Comparison of ENCODE assay signal across 24 cellular contexts in genomic region chr4:86156526-86156925, GRCh38.
"Had no signal": no experiment of that assay in that cellular context is flagged by ENCODE, and none has a peak within 500 bp of the region (broad histone marks: within the 10 kb centered on the region; RNA-seq: fewer than 3 reads in every experiment).

No MANE protein-coding gene starts in this region.

- H3K4me1 ChIP-seq: esophagus muscularis mucosa, heart right ventricle, left lung, pancreas, psoas muscle, spleen, testis, transverse colon had no signal

- H3K4me3 ChIP-seq: cardiac muscle cell, esophagus muscularis mucosa, heart right ventricle, left lung, lung, mucosa of descending colon, pancreas, psoas muscle, spleen, testis, transverse colon had no signal

- DNase-seq: activated CD4-positive, alpha-beta memory T cell treated with anti-CD3 and anti-CD28 coated beads, Interleukin-2, amount 10 ng/mL, durations not matched to agents 7 days and 5 days; activated CD4-positive, alpha-beta T cell treated with anti-CD3 and anti-CD28 coated beads, Interleukin-2, amount 10 ng/mL, durations not matched to agents 24 days and 14 days; activated CD4-positive, CD25-positive, alpha-beta regulatory T cell treated with anti-CD3 and anti-CD28 coated beads, Interleukin-2, amount 50 U/mL, for 72 hours; activated CD8-positive, alpha-beta memory T cell treated with anti-CD3 and anti-CD28 coated beads, Interleukin-2, amount 50 U/mL, for 48 hours; activated gamma-delta T cell treated with Interleukin-2 at 50 U/mL for 16 hours; activated T-cell treated with anti-CD3 and anti-CD28 coated beads, Interleukin-2, amount 50 U/mL, for 24 hours; cortex of kidney; foreskin melanocyte; heart right ventricle; left lung; mucosa of descending colon; pancreas; psoas muscle; right cardiac atrium; spleen; stimulated activated CD4-positive, alpha-beta T cell treated with anti-CD3 and anti-CD28 coated beads, Interleukin-2, amount 100 ng/mL, for 48 hours; stimulated activated naive CD4-positive, alpha-beta T cell treated with Interleukin-2 at 50 U/mL for 16 hours; SW 1271; T-helper 9 cell; testis; transverse colon had no signal

- H3K36me3 ChIP-seq: cardiac muscle cell, esophagus muscularis mucosa, heart right ventricle, left lung, pancreas, spleen, transverse colon had no signal

- H3K9me3 ChIP-seq: esophagus muscularis mucosa, heart right ventricle, left lung, mucosa of descending colon, pancreas, psoas muscle, spleen, testis, transverse colon had no signal

- H3K27me3 ChIP-seq: cardiac muscle cell, esophagus muscularis mucosa, heart right ventricle, left lung, pancreas, spleen, testis, transverse colon had no signal

- H3K27ac ChIP-seq: cardiac muscle cell, esophagus muscularis mucosa, heart right ventricle, left lung, pancreas, psoas muscle, spleen, testis, transverse colon had no signal
